ENCODE assay signal across 10 cellular contexts in the genomic region with DNA sequence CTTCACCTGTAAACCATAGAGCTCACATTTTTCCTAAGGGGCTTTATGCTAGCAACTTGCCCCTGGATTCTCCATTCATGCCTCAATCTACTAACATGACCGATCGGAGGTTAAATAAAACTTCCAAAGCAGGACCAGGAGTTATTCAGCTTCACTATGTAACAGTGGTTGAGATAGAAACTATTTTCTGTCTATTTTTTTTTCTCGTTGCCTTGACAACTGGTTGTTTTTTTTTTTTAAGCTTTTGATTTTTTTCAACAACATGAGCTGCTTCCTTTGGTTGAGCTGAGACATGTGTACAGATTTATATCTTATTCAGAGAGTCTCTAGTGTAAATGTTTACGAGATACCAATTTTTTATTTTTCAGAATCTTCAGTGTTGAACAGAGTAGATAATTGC.
DNase-seq lines count a peak whose midpoint lies in the region; ATAC-seq and TF ChIP-seq lines count a peak whose summit lies in the region.
"Had no signal": no experiment of that assay in that cellular context is flagged by ENCODE, and none has a peak within 500 bp of the region (broad histone marks: within the 10 kb centered on the region; RNA-seq: fewer than 3 reads in every experiment).

No MANE protein-coding gene starts in this region.

- no peak overlapping the region for H3K4me3 ChIP-seq in heart left ventricle
- no peak overlapping the region for H3K4me3 ChIP-seq in adrenal gland
- H3K4me3 ChIP-seq in thymus (ENCODE audit: low read length): no peak overlapping the region
- no peak overlapping the region for H3K4me3 ChIP-seq in stomach
- no peak overlapping the region for H3K4me3 ChIP-seq in Caco-2 (ENCODE audit: low read depth, low read length)
- H3K4me3 ChIP-seq: tibial nerve had no signal

- CTCF ChIA-PET in Caco-2 (lab: Charles Lee): interaction anchor here (0.7 kb wide), 1 partner anchor 279 kb away, joined by 3 read pairs; no protein-coding TSS in a partner anchor

- POLR2A ChIA-PET in Caco-2 (lab: Charles Lee): no interaction called here

- H3K9me3 ChIP-seq in heart left ventricle: no peaks in the 10 kb centered on the region
- H3K9me3 ChIP-seq in adrenal gland (replicated peaks in 1 of 3): no peaks in the 10 kb centered on the region
- no peaks in the 10 kb centered on the region for H3K9me3 ChIP-seq in thymus (ENCODE audit: control insufficient read depth)
- no peaks in the 10 kb centered on the region for H3K9me3 ChIP-seq in stomach
- no peaks in the 10 kb centered on the region for H3K9me3 ChIP-seq in Caco-2
- H3K9me3 ChIP-seq: tibial nerve had no signal

- TF ChIP-seq POLR2A in heart left ventricle (IDR thresholded peaks at IDR 0.05) (no peak), adrenal gland (IDR thresholded peaks at IDR 0.05) (no peak), stomach (IDR thresholded peaks at IDR 0.05) (no peak)

- no peaks in the 10 kb centered on the region for H3K36me3 ChIP-seq in heart left ventricle
- H3K36me3 ChIP-seq in adrenal gland (replicated peaks in 1 of 2): no peaks in the 10 kb centered on the region
- H3K36me3 ChIP-seq in thymus (ENCODE audit: control insufficient read depth, insufficient read depth): no peaks in the 10 kb centered on the region
- H3K36me3 ChIP-seq in stomach: no peaks in the 10 kb centered on the region
- H3K36me3 ChIP-seq in Caco-2 (ENCODE audit: control insufficient read depth, insufficient read depth, low read length): no peaks in the 10 kb centered on the region
- H3K36me3 ChIP-seq: tibial nerve had no signal

- H3K4me1 Mint-ChIP-seq in Caco-2 (ENCODE audit: low read depth, unreplicated experiment): peaks cover 9% of the 10 kb centered on the region

- H3K36me3 Mint-ChIP-seq in Caco-2 (ENCODE audit: insufficient read depth, unreplicated experiment): no peaks in the 10 kb centered on the region

- no TSS peak for BruUV-seq in Caco-2 (replicated peaks; lab: Mats Ljungman, UMichigan)

- H3K4me1 ChIP-seq in heart left ventricle: peaks cover 0 to 42% (median 24%) of the 10 kb centered on the region in 12 donors
- H3K4me1 ChIP-seq in adrenal gland (replicated peaks in 1 of 2): peaks cover 42 to 75% of the 10 kb centered on the region in 2 donors
- H3K4me1 ChIP-seq in thymus (ENCODE audit: control insufficient read depth, insufficient read depth, low read length): peaks cover 10% of the 10 kb centered on the region
- H3K4me1 ChIP-seq in stomach: peaks cover 6 to 15% (median 9%) of the 10 kb centered on the region in 4 donors
- H3K4me1 ChIP-seq in Caco-2: no peaks in the 10 kb centered on the region

- intact Hi-C loops in heart left ventricle (cut with DNase I) (loop anchor here in 3 of 10 donors (2.0 to 10.0 kb wide), 3 partner anchors 49 to 51 kb away; no protein-coding TSS in a partner anchor), cardiac septum (cut with DNase I) (no loop called here), adrenal gland (cut with DNase I) (no loop called here), stomach (cut with DNase I; ENCODE audit: low total_unique reads) (no loop called here), Caco-2 (cut with micrococcal nuclease; ENCODE audit: unreplicated experiment) (no loop called here)

- H3K27me3 Mint-ChIP-seq in Caco-2 (ENCODE audit: insufficient read depth, unreplicated experiment): no peaks in the 10 kb centered on the region

- no peak overlapping the region for H3K4me3 Mint-ChIP-seq in Caco-2 (ENCODE audit: unreplicated experiment)

- DNase-seq in heart left ventricle (no peak), cardiac septum (ENCODE audit: low spot score) (no peak), adrenal gland (no peak), hepatic stellate cell (ENCODE audit: low spot score) (peak; percentile 68), stomach (no peak), Caco-2 (no peak)
- DNase-seq: glutamatergic neuron had no signal

- WGBS in heart left ventricle, 4 donors: 57 to 70% (median 64%) methylated on average over 4 of the region's 4 CpGs
- WGBS in adrenal gland, 4 donors: 13 to 21% (median 18%) methylated on average over 4 of the region's 4 CpGs
- WGBS in thymus: 63% methylated on average over 4 of the region's 4 CpGs
- WGBS in stomach, 5 donors: 48 to 67% (median 61%) methylated on average over 4 of the region's 4 CpGs

- TF ChIP-seq EP300 in stomach (IDR thresholded peaks at IDR 0.05): no peak

- H3K27me3 ChIP-seq in heart left ventricle: no peaks in the 10 kb centered on the region
- no peaks in the 10 kb centered on the region for H3K27me3 ChIP-seq in adrenal gland
- H3K27me3 ChIP-seq in thymus (ENCODE audit: control insufficient read depth, insufficient read depth): no peaks in the 10 kb centered on the region
- H3K27me3 ChIP-seq in stomach: no peaks in the 10 kb centered on the region
- no peaks in the 10 kb centered on the region for H3K27me3 ChIP-seq in Caco-2 (replicated peaks; ENCODE audit: control insufficient read depth, insufficient read depth, low read length)
- H3K27me3 ChIP-seq: tibial nerve had no signal

- H3K27ac ChIP-seq in heart left ventricle (peak overlapping the region in 11 of 12 donors; percentile 31 to 88 (median 61)), adrenal gland (peak overlapping the region in 4 of 5 donors; percentile 70 to 89 (median 82)), thymus (ENCODE audit: low read depth) (peak overlapping the region; percentile 61), stomach (no peak overlapping the region)

- TF ChIP-seq CTCF in heart left ventricle (IDR thresholded peaks at IDR 0.05) (no peak), adrenal gland (IDR thresholded peaks at IDR 0.05) (no peak), stomach (IDR thresholded peaks at IDR 0.05) (no peak), Caco-2 (IDR thresholded peaks at IDR 0.05; ENCODE audit: insufficient read depth in 1 of 2, low read depth in 1 of 2, low read length in 1 of 2, severe bottlenecking in 1 of 2, unreplicated experiment in 1 of 2) (no peak)

- ATAC-seq in heart left ventricle (no peak), GM18520 (IDR thresholded peaks at IDR 0.05; ENCODE audit: unreplicated experiment) (no peak)

- no peaks in the 10 kb centered on the region for H3K9me3 Mint-ChIP-seq in Caco-2 (ENCODE audit: unreplicated experiment)

- H3K27ac Mint-ChIP-seq in Caco-2 (ENCODE audit: unreplicated experiment): no peak overlapping the region

Comparison
In these comparisons a context has a peak if more than half of its experiments do, and no peak if none do; other contexts are left out.
1. H3K27ac ChIP-seq: peak in heart left ventricle (11 of 12), adrenal gland (4 of 5) and thymus (single experiment); none in stomach (0 of 5).